Comparison of ENCODE assay signal across 1 cellular context in genomic region chr10:100912013-100912608, GRCh38.
TF ChIP-seq lines count a peak whose summit lies in the region.

No MANE protein-coding gene starts in this region.

TF ChIP-seq in K562, 482 proteins besides CTCF, POLR2A, EP300 and RAD21 (continued from another document):
- no peak for TF ChIP-seq HBP1 (CRISPR knock-in tag; IDR thresholded peaks at IDR 0.05)
- TF ChIP-seq CREB1 (IDR thresholded peaks at IDR 0.05): no peak
- no peak for TF ChIP-seq CREB1 (CRISPR knock-in tag; IDR thresholded peaks at IDR 0.05)
- TF ChIP-seq KDM1A (IDR thresholded peaks at IDR 0.05): peak; percentile 91 to 92
- TF ChIP-seq YY1 (IDR thresholded peaks at IDR 0.05; ENCODE audit: borderline replicate concordance in 1 of 3, control insufficient read depth in 1 of 3, extremely low read depth in 1 of 3, insufficient read depth in 3 of 3, insufficient read length in 1 of 3, insufficient replicate concordance in 2 of 3, low read depth in 1 of 3, low read length in 2 of 3): no peak
- TF ChIP-seq ZSCAN32 (CRISPR knock-in tag; IDR thresholded peaks at IDR 0.05): no peak
- TF ChIP-seq NCOA2 (IDR thresholded peaks at IDR 0.05; ENCODE audit: partially characterized antibody in 2 of 2): no peak
- no peak for TF ChIP-seq RBM17 (IDR thresholded peaks at IDR 0.05; ENCODE audit: borderline replicate concordance, low read depth, low read length)
- no peak for TF ChIP-seq U2AF1 (optimal IDR thresholded peaks at IDR 0.05; ENCODE audit: low read depth, low read length)
- no peak for TF ChIP-seq USF2 (CRISPR knock-in tag; IDR thresholded peaks at IDR 0.05)
- TF ChIP-seq E2F6 (IDR thresholded peaks at IDR 0.05; ENCODE audit: borderline replicate concordance in 1 of 2, extremely low read depth in 1 of 2, insufficient read depth in 1 of 2, insufficient read length in 1 of 2, low read depth in 1 of 2, low read length in 1 of 2, poor library complexity in 1 of 2, severe bottlenecking in 1 of 2): no peak
- TF ChIP-seq MXI1 (IDR thresholded peaks at IDR 0.05; ENCODE audit: low read depth, low read length): no peak
- no peak for TF ChIP-seq THRB (CRISPR knock-in tag; conservative IDR thresholded peaks at IDR 0.05)
- peak; percentile 46; the same call in 1 of the 2 replicates for TF ChIP-seq CBFA2T2 (conservative IDR thresholded peaks at IDR 0.05)
- no peak for TF ChIP-seq USF1 (CRISPR knock-in tag; IDR thresholded peaks at IDR 0.05)
- no peak for TF ChIP-seq DEAF1 (CRISPR knock-in tag; IDR thresholded peaks at IDR 0.05)
- TF ChIP-seq SOX6 (IDR thresholded peaks at IDR 0.05): no peak
- TF ChIP-seq ZHX1 (conservative IDR thresholded peaks at IDR 0.05; ENCODE audit: low read length): no peak
- no peak for TF ChIP-seq ZNF586 (CRISPR knock-in tag; conservative IDR thresholded peaks at IDR 0.05)
- TF ChIP-seq ZNF766 (CRISPR knock-in tag; conservative IDR thresholded peaks at IDR 0.05): peak; percentile 60; the same call in 1 of the 2 replicates
- no peak for TF ChIP-seq ESRRB (CRISPR knock-in tag; IDR thresholded peaks at IDR 0.05; ENCODE audit: borderline replicate concordance)
- TF ChIP-seq ATF7 (IDR thresholded peaks at IDR 0.05): no peak
- peak; percentile 56 for TF ChIP-seq POLR2H (tag; IDR thresholded peaks at IDR 0.05; ENCODE audit: low read depth)
